24 cellular contexts compared by ENCODE assay signal in genomic region chr17:81129711-81130367, GRCh38. TPM values are rescaled to one million over a fixed set of nuclear protein-coding genes. Genes with fewer than 3 reads are reported as not detected.
A peak's percentile ranks its signal among the peaks of the same experiment; 100 is the strongest.
DNase-seq lines count a peak whose midpoint lies in the region; ATAC-seq, FAIRE-seq and TF ChIP-seq lines count a peak whose summit lies in the region.
"Had no signal": no experiment of that assay in that cellular context is flagged by ENCODE, and none has a peak within 500 bp of the region (broad histone marks: within the 10 kb centered on the region; RNA-seq: fewer than 3 reads in every experiment).

No MANE protein-coding gene starts in this region.

- POLR2A ChIA-PET in HepG2 (lab: Yijun Ruan, JAX): interaction anchor here (1.0 kb wide), 1 partner anchor 109 kb away, joined by 3 read pairs; the partner anchor contains the start of genes NDUFAF8 and TEPSIN

- in situ Hi-C loops in HepG2 (cut with HindIII; ENCODE audit: extremely low pct_ligation_motif_present, low pct_unique_long_range_greater_than_20kb): no loop called here

- DNase-seq in HepG2 (ENCODE audit: low spot score) (no peak), right lobe of liver (no peak), urothelium cell line (ENCODE audit: low spot score) (no peak), left ventricle myocardium superior (no peak), midbrain (lab: John Stamatoyannopoulos, UW) (no peak)
- DNase-seq: BE2C; Calu3; CD4-positive, alpha-beta memory T cell; EL; HFFc6; KG1; MV-4-11; NCI-H1694 treated with DMSO at 0.1 percent for 48 hours; NCI-H2227 treated with DMSO at 0.1 percent for 48 hours; NCI-H524; NCI-H82; PC-3 had no signal

- no peak overlapping the region for H3K9ac ChIP-seq in HepG2 (ENCODE audit: insufficient read depth, low read depth, low read length)
- H3K9ac ChIP-seq in duodenal mucosa (ENCODE audit: low read depth in 1 of 2, low read length in 2 of 2): peak overlapping the region; percentile 18 to 41
- H3K9ac ChIP-seq in rectal smooth muscle tissue (ENCODE audit: low read length): no peak overlapping the region

- no peak for TF ChIP-seq POLR2A in HepG2 (IDR thresholded peaks at IDR 0.05; ENCODE audit: insufficient read depth in 1 of 2, low read depth in 2 of 2, low read length in 2 of 2)
- no peak for TF ChIP-seq POLR2A in right lobe of liver (IDR thresholded peaks at IDR 0.05)

- no peak for TF ChIP-seq EP300 in HepG2 (IDR thresholded peaks at IDR 0.05; ENCODE audit: low read depth in 2 of 2, low read length in 2 of 2)
- TF ChIP-seq EP300 in HepG2 (CRISPR knock-in tag; IDR thresholded peaks at IDR 0.05; ENCODE audit: borderline replicate concordance): no peak

- H3K4me3 ChIP-seq in HepG2 (replicated peaks in 1 of 3; ENCODE audit: insufficient read depth in 1 of 3, low read depth in 2 of 3, low read length in 3 of 3) (peak overlapping the region in 2 of 3 experiments; percentile 44 to 69; a peak in 2 of 6 replicates), right lobe of liver (no peak overlapping the region), duodenal mucosa (ENCODE audit: low read depth in 1 of 2, low read length in 2 of 2) (peak overlapping the region; percentile 73 to 78), rectal smooth muscle tissue (ENCODE audit: low read length) (no peak overlapping the region)

- BruUV-seq in HepG2 (replicated peaks; lab: Mats Ljungman, UMichigan): no TSS peak

- H3K27ac ChIP-seq in HepG2 (ENCODE audit: extremely low read length, insufficient read depth, low read length): no peak overlapping the region
- no peak overlapping the region for H3K27ac ChIP-seq in right lobe of liver
- no peak overlapping the region for H3K27ac ChIP-seq in duodenal mucosa (ENCODE audit: low read depth, low read length)
- peak overlapping the region; percentile 40 for H3K27ac ChIP-seq in rectal smooth muscle tissue (ENCODE audit: low read depth, low read length)
- H3K27ac ChIP-seq: 22Rv1 had no signal

- H4K20me1 ChIP-seq in HepG2 (ENCODE audit: insufficient read depth, low read length): no peaks in the 10 kb centered on the region; the same call in 1 of the 2 replicates

- H3K4me1 ChIP-seq in HepG2 (ENCODE audit: insufficient read depth, low read length) (peaks cover 56% of the 10 kb centered on the region), right lobe of liver (no peaks in the 10 kb centered on the region), duodenal mucosa (ENCODE audit: control insufficient read depth in 1 of 2, insufficient read depth in 2 of 2, low read length in 2 of 2) (peaks cover 14 to 23% of the 10 kb centered on the region in 2 donors), rectal smooth muscle tissue (ENCODE audit: control insufficient read depth, insufficient read depth, low read length) (no peaks in the 10 kb centered on the region)

- 39% methylated on average over 2 of the region's 14 CpGs for WGBS in HepG2 (ENCODE audit: low lambda C conversion rate)
- WGBS in right lobe of liver (ENCODE audit: insufficient coverage, low coverage, low lambda C conversion rate, missing lambda C conversion rate): no CpG with 5 or more reads among the region's 14 CpGs

- TF ChIP-seq CTCF in HepG2 (CRISPR knock-in tag; IDR thresholded peaks at IDR 0.05) (no peak), right lobe of liver (IDR thresholded peaks at IDR 0.05) (no peak)

- intact Hi-C loops in HepG2 (cut with micrococcal nuclease; ENCODE audit: unreplicated experiment): no loop called here
- intact Hi-C loops in right lobe of liver (cut with DNase I): no loop called here
- intact Hi-C loops in left ventricle myocardium superior (cut with micrococcal nuclease): no loop called here

- no peaks in the 10 kb centered on the region for H3K79me2 ChIP-seq in HepG2 (ENCODE audit: insufficient read depth, low read length)

- ATAC-seq in HepG2 (no peak), right lobe of liver (no peak), HG02610 (IDR thresholded peaks at IDR 0.05; ENCODE audit: unreplicated experiment) (no peak), left ventricle myocardium superior (no peak)
- ATAC-seq: PC-3 had no signal

- no peaks in the 10 kb centered on the region for H3K27me3 ChIP-seq in HepG2 (ENCODE audit: control insufficient read depth in 1 of 2, insufficient read depth in 2 of 2, low read length in 2 of 2)
- H3K27me3 ChIP-seq in right lobe of liver: no peaks in the 10 kb centered on the region
- H3K27me3 ChIP-seq in duodenal mucosa (ENCODE audit: control insufficient read depth in 1 of 2, insufficient read depth in 2 of 2, low read length in 2 of 2): no peaks in the 10 kb centered on the region
- no peaks in the 10 kb centered on the region for H3K27me3 ChIP-seq in rectal smooth muscle tissue (ENCODE audit: control insufficient read depth, insufficient read depth, low read length)
- H3K27me3 ChIP-seq: BE2C had no signal

- TF ChIP-seq RAD21 in HepG2 (CRISPR knock-in tag; IDR thresholded peaks at IDR 0.05): no peak

- H2AFZ ChIP-seq in HepG2 (ENCODE audit: low read length): no peak overlapping the region

- H3K9me3 ChIP-seq in HepG2 (ENCODE audit: low read length): no peaks in the 10 kb centered on the region
- no peaks in the 10 kb centered on the region for H3K9me3 ChIP-seq in right lobe of liver
- no peaks in the 10 kb centered on the region for H3K9me3 ChIP-seq in duodenal mucosa (ENCODE audit: control insufficient read depth in 1 of 2, low read length in 2 of 2)
- H3K9me3 ChIP-seq: BE2C had no signal

- CTCF ChIA-PET in HepG2 (lab: Yijun Ruan, JAX; ENCODE audit: low intra/inter-chr PET ratio, low total read pairs): no interaction called here

- no peaks in the 10 kb centered on the region for H3K36me3 ChIP-seq in HepG2 (replicated peaks in 1 of 2; ENCODE audit: control insufficient read depth in 1 of 2, insufficient read depth in 2 of 2, low read length in 2 of 2)
- no peaks in the 10 kb centered on the region for H3K36me3 ChIP-seq in right lobe of liver
- peaks cover 0 to 7% of the 10 kb centered on the region in 2 donors for H3K36me3 ChIP-seq in duodenal mucosa (ENCODE audit: control insufficient read depth in 1 of 2, insufficient read depth in 2 of 2, low read length in 2 of 2)
- no peaks in the 10 kb centered on the region for H3K36me3 ChIP-seq in rectal smooth muscle tissue (ENCODE audit: control insufficient read depth, insufficient read depth, low read length)
- H3K36me3 ChIP-seq: BE2C had no signal

- peak overlapping the region; percentile 78 for H3K4me2 ChIP-seq in HepG2 (ENCODE audit: low read depth, low read length)

- no peak for FAIRE-seq in HepG2 (lab: Jason Lieb, UNC)
- FAIRE-seq in urothelium cell line (lab: Jason Lieb, UNC): peak; percentile 55
- FAIRE-seq: GM12891, H1 had no signal

RNA-seq across cellular contexts. Expression of gene PVALEF, which starts 35.5 kb away (rescaled TPM):
- 0.18 TPM in 1 of 2 replicates, not detected in the other for total RNA-seq in HepG2 (2016; rRNA removed; fragmentation: Illumina TruSeq; extraction: Trizol)
- 0.40 and 0.53 TPM in 2 replicates for total RNA-seq in HepG2 (2016; cell fraction: cytosol; rRNA removed; fragmentation: Illumina TruSeq; extraction: Trizol; ENCODE audit: low read depth)
- 0.13 and 0.22 TPM in 2 replicates for total RNA-seq in HepG2 (2016; cell fraction: insoluble cytoplasmic fraction; rRNA removed; fragmentation: Illumina TruSeq; extraction: Trizol)
- 0.25 and 0.28 TPM in 2 replicates for total RNA-seq in HepG2 (2016; cell fraction: membrane; rRNA removed; fragmentation: Illumina TruSeq; extraction: Trizol)
- total RNA-seq in HepG2 (2016; cell fraction: nucleus; rRNA removed; fragmentation: Illumina TruSeq; extraction: Trizol): 0.28 TPM in 1 of 2 replicates, not detected in the other
- 0.18 and 0.24 TPM in 2 replicates for polyA plus RNA-seq in HepG2 (2011; rRNA removed)
- 0.11 TPM in 1 of 2 replicates, not detected in the other for polyA plus RNA-seq in HepG2 (2011; cell fraction: cytosol; rRNA removed)
- 0.21 and 0.42 TPM in 2 replicates for polyA plus RNA-seq in HepG2 (2011; cell fraction: nucleus; rRNA removed)
- not detected in 2 replicates for polyA plus RNA-seq in HepG2 (2012)
- polyA plus RNA-seq in HepG2 (2016; cell fraction: cytosol; fragmentation: Illumina TruSeq; extraction: Trizol; ENCODE audit: low read depth): 0.29 and 0.34 TPM in 2 replicates
- 0.39 and 0.44 TPM in 2 replicates for polyA plus RNA-seq in HepG2 (2016; cell fraction: insoluble cytoplasmic fraction; fragmentation: Illumina TruSeq; extraction: Trizol; ENCODE audit: low read depth)
- 0.14 and 0.19 TPM in 2 replicates for polyA plus RNA-seq in HepG2 (2016; cell fraction: membrane; fragmentation: Illumina TruSeq; extraction: Trizol; ENCODE audit: low read depth)
- polyA plus RNA-seq in HepG2 (2016; cell fraction: nucleus; fragmentation: Illumina TruSeq; extraction: Trizol; ENCODE audit: insufficient read depth, low read depth): 0.36 TPM in 1 of 2 replicates, not detected in the other
- polyA minus RNA-seq in HepG2 (2011; rRNA and poly(A)+ RNA removed; ENCODE audit: low replicate concordance): 0.09 and 0.18 TPM in 2 replicates
- polyA minus RNA-seq in HepG2 (2011; cell fraction: cytosol; rRNA and poly(A)+ RNA removed): not detected in 2 replicates
- not detected in 2 replicates for polyA minus RNA-seq in HepG2 (2011; cell fraction: nucleus; rRNA and poly(A)+ RNA removed)
- total RNA-seq in right lobe of liver: not detected
- total RNA-seq in left ventricle myocardium superior: 0.20 TPM
- total RNA-seq: Calu3; CD4-positive, alpha-beta memory T cell; H1; HFFc6; PC-3 had no signal
- polyA plus RNA-seq: AG04450; CD4-positive, alpha-beta memory T cell had no signal

RNA-seq across cellular contexts. Expression of gene AATK, which starts 36.2 kb away (rescaled TPM):
- 6.1 and 8.4 TPM in 2 replicates for total RNA-seq in HepG2 (2016; rRNA removed; fragmentation: Illumina TruSeq; extraction: Trizol)
- total RNA-seq in HepG2 (2016; cell fraction: cytosol; rRNA removed; fragmentation: Illumina TruSeq; extraction: Trizol; ENCODE audit: low read depth): 1.5 and 2.0 TPM in 2 replicates
- 5.3 and 9.5 TPM in 2 replicates for total RNA-seq in HepG2 (2016; cell fraction: insoluble cytoplasmic fraction; rRNA removed; fragmentation: Illumina TruSeq; extraction: Trizol)
- 2.9 and 3.0 TPM in 2 replicates for total RNA-seq in HepG2 (2016; cell fraction: membrane; rRNA removed; fragmentation: Illumina TruSeq; extraction: Trizol)
- total RNA-seq in HepG2 (2016; cell fraction: nucleus; rRNA removed; fragmentation: Illumina TruSeq; extraction: Trizol): 9.7 and 12.6 TPM in 2 replicates
- 2.9 and 5.2 TPM in 2 replicates for polyA plus RNA-seq in HepG2 (2011; rRNA removed)
- 2.9 and 4.3 TPM in 2 replicates for polyA plus RNA-seq in HepG2 (2011; cell fraction: cytosol; rRNA removed)
- 15.0 and 16.5 TPM in 2 replicates for polyA plus RNA-seq in HepG2 (2011; cell fraction: nucleus; rRNA removed)
- 4.4 and 8.0 TPM in 2 replicates for polyA plus RNA-seq in HepG2 (2012)
- polyA plus RNA-seq in HepG2 (2016; cell fraction: cytosol; fragmentation: Illumina TruSeq; extraction: Trizol; ENCODE audit: low read depth): 0.54 and 0.65 TPM in 2 replicates
- polyA plus RNA-seq in HepG2 (2016; cell fraction: insoluble cytoplasmic fraction; fragmentation: Illumina TruSeq; extraction: Trizol; ENCODE audit: low read depth): 5.7 and 6.0 TPM in 2 replicates
- 1.1 and 1.8 TPM in 2 replicates for polyA plus RNA-seq in HepG2 (2016; cell fraction: membrane; fragmentation: Illumina TruSeq; extraction: Trizol; ENCODE audit: low read depth)
- 14.7 and 18.3 TPM in 2 replicates for polyA plus RNA-seq in HepG2 (2016; cell fraction: nucleus; fragmentation: Illumina TruSeq; extraction: Trizol; ENCODE audit: insufficient read depth, low read depth)
- polyA minus RNA-seq in HepG2 (2011; rRNA and poly(A)+ RNA removed; ENCODE audit: low replicate concordance): 20.3 and 42.0 TPM in 2 replicates
- polyA minus RNA-seq in HepG2 (2011; cell fraction: cytosol; rRNA and poly(A)+ RNA removed): 7.4 and 11.0 TPM in 2 replicates
- polyA minus RNA-seq in HepG2 (2011; cell fraction: nucleus; rRNA and poly(A)+ RNA removed): 3.6 and 4.6 TPM in 2 replicates
- 1 to 10 TPM in 2 of 6 experiments, under 1 TPM in 4; 0.31 to 1.2 (median 0.86) TPM for total RNA-seq in right lobe of liver
- 14.5 TPM for total RNA-seq in left ventricle myocardium superior
- total RNA-seq: Calu3 had no signal

Comparison
In these comparisons a context has a peak if more than half of its experiments do, and no peak if none do; other contexts are left out.
1. H3K4me3 ChIP-seq: peak in HepG2 (2 of 3) and duodenal mucosa (2 of 2); none in right lobe of liver (0 of 3) and rectal smooth muscle tissue (single experiment).
2. H3K9ac ChIP-seq: peak in duodenal mucosa (2 of 2); none in HepG2 (single experiment) and rectal smooth muscle tissue (single experiment).